Comparison of ENCODE assay signal across 1 cellular context in the genomic region with DNA sequence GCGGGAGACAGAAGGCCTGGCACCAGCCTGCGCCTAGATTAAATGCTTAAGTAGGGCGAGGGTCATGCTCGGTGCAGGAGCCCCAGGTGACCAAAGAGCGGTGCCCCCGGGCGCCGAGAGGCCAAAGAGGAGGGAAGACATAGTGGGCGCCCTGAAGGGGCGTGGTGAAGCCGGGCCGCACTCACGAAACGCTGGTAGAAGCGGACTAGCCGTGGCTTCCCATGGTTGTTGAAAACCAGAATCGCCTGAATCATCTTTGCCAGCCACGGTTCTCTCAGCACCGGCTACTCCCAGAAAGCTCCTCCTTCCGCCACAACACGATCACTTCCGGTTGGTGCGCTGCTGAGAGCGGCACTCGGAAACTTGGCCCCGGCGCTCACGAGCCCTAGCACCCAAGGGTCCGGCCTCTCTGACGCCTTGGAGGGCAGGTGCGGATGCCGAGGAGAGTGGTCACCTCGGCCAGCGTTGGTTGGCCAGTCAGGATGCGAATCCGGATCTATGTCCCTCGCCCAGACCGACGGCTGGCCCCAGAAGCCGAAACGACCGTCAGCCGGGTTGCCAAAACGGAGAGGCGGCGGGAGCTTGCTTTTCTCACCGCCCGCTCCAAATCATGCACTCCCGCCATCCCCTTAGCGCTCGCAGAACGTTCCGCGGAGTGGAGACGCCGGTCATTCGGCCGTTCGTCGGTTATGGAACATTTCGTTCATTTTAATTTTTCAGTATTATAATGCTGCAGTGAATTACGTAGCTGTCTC.
TF ChIP-seq lines count a peak whose summit lies in the region.

Gene AP3S2, minus strand, starts transcription at position 299 of the 755 bp plus-strand sequence. Its CDS starts 45 bp downstream, at position 254.

TF ChIP-seq in GM12878, 131 proteins besides CTCF, POLR2A, EP300 and RAD21 (continued from another document and continues in another):
- TF ChIP-seq BMI1 (IDR thresholded peaks at IDR 0.05; ENCODE audit: borderline replicate concordance) (no peak; the same call in 1 of the 2 replicates), BHLHE40 (IDR thresholded peaks at IDR 0.05; ENCODE audit: borderline replicate concordance in 1 of 2, low read depth in 2 of 2, low read length in 1 of 2) (peak; percentile 64 to 79), ZZZ3 (IDR thresholded peaks at IDR 0.05; ENCODE audit: control insufficient read depth, insufficient read length, low read depth) (peak; percentile 38), PML (IDR thresholded peaks at IDR 0.05; ENCODE audit: low read length) (peak; percentile 95), ZNF274 (IDR thresholded peaks at IDR 0.05; ENCODE audit: insufficient read depth, insufficient read length) (no peak), ATF7 (IDR thresholded peaks at IDR 0.05; ENCODE audit: low read depth) (peak; percentile 70), JUND (IDR thresholded peaks at IDR 0.05; ENCODE audit: low read depth, low read length) (0 out of 2 replicates have a peak, but pooled peaks have one; percentile 36), CHD4 (IDR thresholded peaks at IDR 0.05) (no peak), PAX8 (IDR thresholded peaks at IDR 0.05) (no peak), NRF1 (conservative IDR thresholded peaks at IDR 0.05; ENCODE audit: low read depth, low read length) (no peak), FOS (IDR thresholded peaks at IDR 0.05; ENCODE audit: borderline replicate concordance, extremely low read depth, insufficient read length) (no peak), HDGF (IDR thresholded peaks at IDR 0.05) (peak; percentile 28; the same call in 1 of the 2 replicates), DPF2 (IDR thresholded peaks at IDR 0.05) (peak; percentile 65; the same call in 1 of the 2 replicates), CEBPB (IDR thresholded peaks at IDR 0.05; ENCODE audit: borderline replicate concordance in 1 of 2, low read depth in 2 of 2, low read length in 2 of 2) (no peak), SPI1 (IDR thresholded peaks at IDR 0.05; ENCODE audit: borderline replicate concordance, insufficient read depth, low read depth, low read length) (no peak), BACH1 (IDR thresholded peaks at IDR 0.05; ENCODE audit: borderline replicate concordance) (peak; percentile 58; the same call in 1 of the 2 replicates), MEF2A (IDR thresholded peaks at IDR 0.05; ENCODE audit: insufficient read depth, low read depth, low read length) (peak; percentile 80), CREB1 (IDR thresholded peaks at IDR 0.05; ENCODE audit: low read depth) (peak; percentile 85), LARP7 (IDR thresholded peaks at IDR 0.05) (peak; percentile 94), NR2C1 (IDR thresholded peaks at IDR 0.05) (peak; percentile 93), GABPA (IDR thresholded peaks at IDR 0.05; ENCODE audit: low read depth) (peak; percentile 99), ESRRA (IDR thresholded peaks at IDR 0.05; ENCODE audit: low read length) (peak; percentile 66; the same call in 1 of the 2 replicates), EZH2 (IDR thresholded peaks at IDR 0.05; ENCODE audit: borderline replicate concordance, control insufficient read depth, low read depth, low read length) (no peak), HCFC1 (IDR thresholded peaks at IDR 0.05; ENCODE audit: low read length) (peak; percentile 90), SMC3 (IDR thresholded peaks at IDR 0.05; ENCODE audit: borderline replicate concordance, low read length) (peak; percentile 26; the same call in 1 of the 2 replicates), NR2F1 (conservative IDR thresholded peaks at IDR 0.05) (peak; percentile 76), STAT3 (IDR thresholded peaks at IDR 0.05; ENCODE audit: low read depth, low read length) (no peak), EED (IDR thresholded peaks at IDR 0.05; ENCODE audit: low read depth) (peak; percentile 61), ZNF622 (IDR thresholded peaks at IDR 0.05) (no peak), TARDBP (IDR thresholded peaks at IDR 0.05; ENCODE audit: borderline replicate concordance) (peak; percentile 88; the same call in 1 of the 2 replicates), POLR2AphosphoS2 (IDR thresholded peaks at IDR 0.05; ENCODE audit: low read depth, low read length) (peak; percentile 80), ZBED1 (IDR thresholded peaks at IDR 0.05; ENCODE audit: borderline replicate concordance) (peak; percentile 66; the same call in 1 of the 2 replicates), NKRF (conservative IDR thresholded peaks at IDR 0.05) (peak; percentile 76), TCF3 (IDR thresholded peaks at IDR 0.05; ENCODE audit: borderline replicate concordance, insufficient read depth, low read depth, low read length) (0 out of 2 replicates have a peak, but pooled peaks have one; percentile 68), FOXK2 (IDR thresholded peaks at IDR 0.05) (peak; percentile 83), NFXL1 (IDR thresholded peaks at IDR 0.05; ENCODE audit: borderline replicate concordance) (no peak), HDAC2 (IDR thresholded peaks at IDR 0.05) (no peak)
- TF ChIP-seq, protein P1, sequence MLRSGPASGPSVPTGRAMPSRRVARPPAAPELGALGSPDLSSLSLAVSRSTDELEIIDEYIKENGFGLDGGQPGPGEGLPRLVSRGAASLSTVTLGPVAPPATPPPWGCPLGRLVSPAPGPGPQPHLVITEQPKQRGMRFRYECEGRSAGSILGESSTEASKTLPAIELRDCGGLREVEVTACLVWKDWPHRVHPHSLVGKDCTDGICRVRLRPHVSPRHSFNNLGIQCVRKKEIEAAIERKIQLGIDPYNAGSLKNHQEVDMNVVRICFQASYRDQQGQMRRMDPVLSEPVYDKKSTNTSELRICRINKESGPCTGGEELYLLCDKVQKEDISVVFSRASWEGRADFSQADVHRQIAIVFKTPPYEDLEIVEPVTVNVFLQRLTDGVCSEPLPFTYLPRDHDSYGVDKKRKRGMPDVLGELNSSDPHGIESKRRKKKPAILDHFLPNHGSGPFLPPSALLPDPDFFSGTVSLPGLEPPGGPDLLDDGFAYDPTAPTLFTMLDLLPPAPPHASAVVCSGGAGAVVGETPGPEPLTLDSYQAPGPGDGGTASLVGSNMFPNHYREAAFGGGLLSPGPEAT (IDR thresholded peaks at IDR 0.05; ENCODE audit: low read depth) = peak; percentile 95
- TF ChIP-seq, protein P2, sequence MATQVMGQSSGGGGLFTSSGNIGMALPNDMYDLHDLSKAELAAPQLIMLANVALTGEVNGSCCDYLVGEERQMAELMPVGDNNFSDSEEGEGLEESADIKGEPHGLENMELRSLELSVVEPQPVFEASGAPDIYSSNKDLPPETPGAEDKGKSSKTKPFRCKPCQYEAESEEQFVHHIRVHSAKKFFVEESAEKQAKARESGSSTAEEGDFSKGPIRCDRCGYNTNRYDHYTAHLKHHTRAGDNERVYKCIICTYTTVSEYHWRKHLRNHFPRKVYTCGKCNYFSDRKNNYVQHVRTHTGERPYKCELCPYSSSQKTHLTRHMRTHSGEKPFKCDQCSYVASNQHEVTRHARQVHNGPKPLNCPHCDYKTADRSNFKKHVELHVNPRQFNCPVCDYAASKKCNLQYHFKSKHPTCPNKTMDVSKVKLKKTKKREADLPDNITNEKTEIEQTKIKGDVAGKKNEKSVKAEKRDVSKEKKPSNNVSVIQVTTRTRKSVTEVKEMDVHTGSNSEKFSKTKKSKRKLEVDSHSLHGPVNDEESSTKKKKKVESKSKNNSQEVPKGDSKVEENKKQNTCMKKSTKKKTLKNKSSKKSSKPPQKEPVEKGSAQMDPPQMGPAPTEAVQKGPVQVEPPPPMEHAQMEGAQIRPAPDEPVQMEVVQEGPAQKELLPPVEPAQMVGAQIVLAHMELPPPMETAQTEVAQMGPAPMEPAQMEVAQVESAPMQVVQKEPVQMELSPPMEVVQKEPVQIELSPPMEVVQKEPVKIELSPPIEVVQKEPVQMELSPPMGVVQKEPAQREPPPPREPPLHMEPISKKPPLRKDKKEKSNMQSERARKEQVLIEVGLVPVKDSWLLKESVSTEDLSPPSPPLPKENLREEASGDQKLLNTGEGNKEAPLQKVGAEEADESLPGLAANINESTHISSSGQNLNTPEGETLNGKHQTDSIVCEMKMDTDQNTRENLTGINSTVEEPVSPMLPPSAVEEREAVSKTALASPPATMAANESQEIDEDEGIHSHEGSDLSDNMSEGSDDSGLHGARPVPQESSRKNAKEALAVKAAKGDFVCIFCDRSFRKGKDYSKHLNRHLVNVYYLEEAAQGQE (IDR thresholded peaks at IDR 0.05; ENCODE audit: low read depth, low read length) = 0 out of 2 replicates have a peak, but pooled peaks have one; percentile 20
- TF ChIP-seq, protein P3, sequence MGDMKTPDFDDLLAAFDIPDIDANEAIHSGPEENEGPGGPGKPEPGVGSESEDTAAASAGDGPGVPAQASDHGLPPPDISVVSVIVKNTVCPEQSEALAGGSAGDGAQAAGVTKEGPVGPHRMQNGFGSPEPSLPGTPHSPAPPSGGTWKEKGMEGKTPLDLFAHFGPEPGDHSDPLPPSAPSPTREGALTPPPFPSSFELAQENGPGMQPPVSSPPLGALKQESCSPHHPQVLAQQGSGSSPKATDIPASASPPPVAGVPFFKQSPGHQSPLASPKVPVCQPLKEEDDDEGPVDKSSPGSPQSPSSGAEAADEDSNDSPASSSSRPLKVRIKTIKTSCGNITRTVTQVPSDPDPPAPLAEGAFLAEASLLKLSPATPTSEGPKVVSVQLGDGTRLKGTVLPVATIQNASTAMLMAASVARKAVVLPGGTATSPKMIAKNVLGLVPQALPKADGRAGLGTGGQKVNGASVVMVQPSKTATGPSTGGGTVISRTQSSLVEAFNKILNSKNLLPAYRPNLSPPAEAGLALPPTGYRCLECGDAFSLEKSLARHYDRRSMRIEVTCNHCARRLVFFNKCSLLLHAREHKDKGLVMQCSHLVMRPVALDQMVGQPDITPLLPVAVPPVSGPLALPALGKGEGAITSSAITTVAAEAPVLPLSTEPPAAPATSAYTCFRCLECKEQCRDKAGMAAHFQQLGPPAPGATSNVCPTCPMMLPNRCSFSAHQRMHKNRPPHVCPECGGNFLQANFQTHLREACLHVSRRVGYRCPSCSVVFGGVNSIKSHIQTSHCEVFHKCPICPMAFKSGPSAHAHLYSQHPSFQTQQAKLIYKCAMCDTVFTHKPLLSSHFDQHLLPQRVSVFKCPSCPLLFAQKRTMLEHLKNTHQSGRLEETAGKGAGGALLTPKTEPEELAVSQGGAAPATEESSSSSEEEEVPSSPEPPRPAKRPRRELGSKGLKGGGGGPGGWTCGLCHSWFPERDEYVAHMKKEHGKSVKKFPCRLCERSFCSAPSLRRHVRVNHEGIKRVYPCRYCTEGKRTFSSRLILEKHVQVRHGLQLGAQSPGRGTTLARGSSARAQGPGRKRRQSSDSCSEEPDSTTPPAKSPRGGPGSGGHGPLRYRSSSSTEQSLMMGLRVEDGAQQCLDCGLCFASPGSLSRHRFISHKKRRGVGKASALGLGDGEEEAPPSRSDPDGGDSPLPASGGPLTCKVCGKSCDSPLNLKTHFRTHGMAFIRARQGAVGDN (IDR thresholded peaks at IDR 0.05) = peak; percentile 78
- TF ChIP-seq, protein P4, sequence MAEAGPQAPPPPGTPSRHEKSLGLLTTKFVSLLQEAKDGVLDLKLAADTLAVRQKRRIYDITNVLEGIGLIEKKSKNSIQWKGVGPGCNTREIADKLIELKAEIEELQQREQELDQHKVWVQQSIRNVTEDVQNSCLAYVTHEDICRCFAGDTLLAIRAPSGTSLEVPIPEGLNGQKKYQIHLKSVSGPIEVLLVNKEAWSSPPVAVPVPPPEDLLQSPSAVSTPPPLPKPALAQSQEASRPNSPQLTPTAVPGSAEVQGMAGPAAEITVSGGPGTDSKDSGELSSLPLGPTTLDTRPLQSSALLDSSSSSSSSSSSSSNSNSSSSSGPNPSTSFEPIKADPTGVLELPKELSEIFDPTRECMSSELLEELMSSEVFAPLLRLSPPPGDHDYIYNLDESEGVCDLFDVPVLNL (IDR thresholded peaks at IDR 0.05; ENCODE audit: low read depth, low read length) = peak; percentile 74
- TF ChIP-seq, protein P5, sequence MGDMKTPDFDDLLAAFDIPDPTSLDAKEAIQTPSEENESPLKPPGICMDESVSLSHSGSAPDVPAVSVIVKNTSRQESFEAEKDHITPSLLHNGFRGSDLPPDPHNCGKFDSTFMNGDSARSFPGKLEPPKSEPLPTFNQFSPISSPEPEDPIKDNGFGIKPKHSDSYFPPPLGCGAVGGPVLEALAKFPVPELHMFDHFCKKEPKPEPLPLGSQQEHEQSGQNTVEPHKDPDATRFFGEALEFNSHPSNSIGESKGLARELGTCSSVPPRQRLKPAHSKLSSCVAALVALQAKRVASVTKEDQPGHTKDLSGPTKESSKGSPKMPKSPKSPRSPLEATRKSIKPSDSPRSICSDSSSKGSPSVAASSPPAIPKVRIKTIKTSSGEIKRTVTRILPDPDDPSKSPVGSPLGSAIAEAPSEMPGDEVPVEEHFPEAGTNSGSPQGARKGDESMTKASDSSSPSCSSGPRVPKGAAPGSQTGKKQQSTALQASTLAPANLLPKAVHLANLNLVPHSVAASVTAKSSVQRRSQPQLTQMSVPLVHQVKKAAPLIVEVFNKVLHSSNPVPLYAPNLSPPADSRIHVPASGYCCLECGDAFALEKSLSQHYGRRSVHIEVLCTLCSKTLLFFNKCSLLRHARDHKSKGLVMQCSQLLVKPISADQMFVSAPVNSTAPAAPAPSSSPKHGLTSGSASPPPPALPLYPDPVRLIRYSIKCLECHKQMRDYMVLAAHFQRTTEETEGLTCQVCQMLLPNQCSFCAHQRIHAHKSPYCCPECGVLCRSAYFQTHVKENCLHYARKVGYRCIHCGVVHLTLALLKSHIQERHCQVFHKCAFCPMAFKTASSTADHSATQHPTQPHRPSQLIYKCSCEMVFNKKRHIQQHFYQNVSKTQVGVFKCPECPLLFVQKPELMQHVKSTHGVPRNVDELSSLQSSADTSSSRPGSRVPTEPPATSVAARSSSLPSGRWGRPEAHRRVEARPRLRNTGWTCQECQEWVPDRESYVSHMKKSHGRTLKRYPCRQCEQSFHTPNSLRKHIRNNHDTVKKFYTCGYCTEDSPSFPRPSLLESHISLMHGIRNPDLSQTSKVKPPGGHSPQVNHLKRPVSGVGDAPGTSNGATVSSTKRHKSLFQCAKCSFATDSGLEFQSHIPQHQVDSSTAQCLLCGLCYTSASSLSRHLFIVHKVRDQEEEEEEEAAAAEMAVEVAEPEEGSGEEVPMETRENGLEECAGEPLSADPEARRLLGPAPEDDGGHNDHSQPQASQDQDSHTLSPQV (IDR thresholded peaks at IDR 0.05) = peak; percentile 89
- TF ChIP-seq, protein P6, sequence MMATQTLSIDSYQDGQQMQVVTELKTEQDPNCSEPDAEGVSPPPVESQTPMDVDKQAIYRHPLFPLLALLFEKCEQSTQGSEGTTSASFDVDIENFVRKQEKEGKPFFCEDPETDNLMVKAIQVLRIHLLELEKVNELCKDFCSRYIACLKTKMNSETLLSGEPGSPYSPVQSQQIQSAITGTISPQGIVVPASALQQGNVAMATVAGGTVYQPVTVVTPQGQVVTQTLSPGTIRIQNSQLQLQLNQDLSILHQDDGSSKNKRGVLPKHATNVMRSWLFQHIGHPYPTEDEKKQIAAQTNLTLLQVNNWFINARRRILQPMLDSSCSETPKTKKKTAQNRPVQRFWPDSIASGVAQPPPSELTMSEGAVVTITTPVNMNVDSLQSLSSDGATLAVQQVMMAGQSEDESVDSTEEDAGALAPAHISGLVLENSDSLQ (IDR thresholded peaks at IDR 0.05) = peak; percentile 71
